In genomic region chr12:72346331-72346944, GRCh38 we compare ENCODE assay signal across 8 cellular contexts.
DNase-seq lines count a peak whose midpoint lies in the region; ATAC-seq, FAIRE-seq and TF ChIP-seq lines count a peak whose summit lies in the region.

No MANE protein-coding gene starts in this region.

- 43 to 45% methylated on average over 6 of the region's 6 CpGs for WGBS in testis, 2 donors

- H3K27me3 ChIP-seq in left lung (no peaks in the 10 kb centered on the region), testis (no peaks in the 10 kb centered on the region)

- POLR2A ChIA-PET in GM10248 (lab: Yijun Ruan, JAX): no interaction called here
- POLR2A ChIA-PET in HEK293T (lab: Yijun Ruan, JAX): no interaction called here

- intact Hi-C loops in left lung (cut with DNase I): no loop called here
- intact Hi-C loops in testis (cut with DNase I; ENCODE audit: low total_unique reads): no loop called here

- TF ChIP-seq CTCF in GM10248 (IDR thresholded peaks at IDR 0.05; ENCODE audit: control extremely low read depth, extremely low read depth, low read depth, missing control alignments) (peak; percentile 49), LNCAP (IDR thresholded peaks at IDR 0.05) (peak; percentile 68), left lung (IDR thresholded peaks at IDR 0.05) (peak; percentile 34 to 47), testis (IDR thresholded peaks at IDR 0.05) (peak in 2 of 3 experiments; percentile 62 to 68)

- H3K9me3 ChIP-seq in left lung (no peaks in the 10 kb centered on the region), testis (no peaks in the 10 kb centered on the region)

- no peak for FAIRE-seq in RCC 7860 (lab: Jason Lieb, UNC)

- peak; percentile 67 for DNase-seq in A172 (ENCODE audit: low spot score)
- DNase-seq in GM10248 (ENCODE audit: extremely low spot score): peak; percentile 7
- DNase-seq in HEK293T (ENCODE audit: extremely low spot score): peak; percentile 55
- peak; percentile 29 for DNase-seq in RCC 7860 (ENCODE audit: low spot score)
- DNase-seq in caudate nucleus (lab: John Stamatoyannopoulos, UW): peak in 57 of 61 donors; percentile 6 to 89 (median 58)
- no peak for DNase-seq in left lung
- peak; percentile 86 for DNase-seq in testis

- H3K4me3 ChIP-seq in left lung: no peak overlapping the region
- H3K4me3 ChIP-seq in testis: no peak overlapping the region

- H3K27ac ChIP-seq in caudate nucleus (ENCODE audit: low read depth, low read length) (no peak overlapping the region), left lung (no peak overlapping the region), testis (no peak overlapping the region)

- H3K4me1 ChIP-seq in left lung: no peaks in the 10 kb centered on the region
- no peaks in the 10 kb centered on the region for H3K4me1 ChIP-seq in testis

- peak; percentile 89 for ATAC-seq in left lung

- CTCF ChIA-PET in GM10248 (lab: Yijun Ruan, JAX): interaction anchor here (0.8 to 2.0 kb wide), 12 partner anchors 8 to 329 kb away, joined by 3 to 6 read pairs (median 3); no protein-coding TSS in a partner anchor
- CTCF ChIA-PET in HEK293T (lab: Yijun Ruan, JAX): interaction anchor here (0.7 kb wide), 1 partner anchor 9 kb away, joined by 3 read pairs; no protein-coding TSS in a partner anchor

- H3K36me3 ChIP-seq in left lung (no peaks in the 10 kb centered on the region), testis (ENCODE audit: low read depth, missing control alignments) (no peaks in the 10 kb centered on the region)

- no peak for TF ChIP-seq POLR2A in testis (IDR thresholded peaks at IDR 0.05)

TF ChIP-seq in HEK293T, 16 proteins besides CTCF, POLR2A, EP300 and RAD21:
- TF ChIP-seq FOXM1 (IDR thresholded peaks at IDR 0.05; ENCODE audit: borderline replicate concordance): no peak
- no peak for TF ChIP-seq FOXA1 (IDR thresholded peaks at IDR 0.05)
- TF ChIP-seq ELF4 (IDR thresholded peaks at IDR 0.05): no peak
- TF ChIP-seq ZNF384 (IDR thresholded peaks at IDR 0.05): no peak

Comparison
In these comparisons a context has a peak if more than half of its experiments do, and no peak if none do; other contexts are left out.
1. DNase-seq: peak in A172 (single experiment), GM10248 (single experiment), HEK293T (single experiment), RCC 7860 (single experiment), caudate nucleus (57 of 61) and testis (single experiment); none in left lung (0 of 2).
2. Peak in every context shown above with its lines, with median percentiles within 50 percentile points of each other: CTCF ChIP-seq.